In genomic region chr1:203626910-203627246, GRCh38 we compare ENCODE assay signal across 8 cellular contexts. TPM values are rescaled to one million over a fixed set of nuclear protein-coding genes. Genes with fewer than 3 reads are reported as not detected.
DNase-seq lines count a peak whose midpoint lies in the region; ATAC-seq, FAIRE-seq and TF ChIP-seq lines count a peak whose summit lies in the region.

No MANE protein-coding gene starts in this region.

- peak overlapping the region; percentile 97 for H3K4me2 ChIP-seq in astrocyte (ENCODE audit: low read length)

- H2AFZ ChIP-seq in astrocyte (ENCODE audit: low read depth, low read length): peak overlapping the region; percentile 29

- no peaks in the 10 kb centered on the region for H3K27me3 ChIP-seq in astrocyte (ENCODE audit: insufficient read depth, low read length)
- H3K27me3 ChIP-seq in layer of hippocampus (ENCODE audit: control insufficient read depth, insufficient read depth, low read length): no peaks in the 10 kb centered on the region
- no peaks in the 10 kb centered on the region for H3K27me3 ChIP-seq in thymus (ENCODE audit: control insufficient read depth, insufficient read depth)

- H3K9ac ChIP-seq in astrocyte (ENCODE audit: low read length): peak overlapping the region; percentile 95

- H3K4me3 ChIP-seq in astrocyte (ENCODE audit: insufficient read depth, low read depth, low read length): peak overlapping the region; percentile 95
- peak overlapping the region; percentile 78 for H3K4me3 ChIP-seq in thymus (ENCODE audit: low read length)

- H3K4me1 Mint-ChIP-seq in activated naive CD4-positive, alpha-beta T cell treated with anti-CD3 and anti-CD28 coated beads, Interleukin-2, amount 50 U/mL, for 24 hours: peaks cover 58% of the 10 kb centered on the region
- H3K4me1 Mint-ChIP-seq in astrocyte (ENCODE audit: low read depth, unreplicated experiment): peaks cover 28% of the 10 kb centered on the region

- H3K27ac ChIP-seq in astrocyte (ENCODE audit: low read depth, low read length) (peak overlapping the region; percentile 79), layer of hippocampus (ENCODE audit: low read depth, low read length) (peak overlapping the region; percentile 49), thymus (ENCODE audit: low read depth) (peak overlapping the region; percentile 93)

- no peaks in the 10 kb centered on the region for H3K27me3 Mint-ChIP-seq in activated naive CD4-positive, alpha-beta T cell treated with anti-CD3 and anti-CD28 coated beads, Interleukin-2, amount 50 U/mL, for 24 hours
- no peaks in the 10 kb centered on the region for H3K27me3 Mint-ChIP-seq in astrocyte (ENCODE audit: low read depth, unreplicated experiment)

- no peak for FAIRE-seq in astrocyte (lab: Jason Lieb, UNC)

- no peak for TF ChIP-seq CTCF in astrocyte (IDR thresholded peaks at IDR 0.05; ENCODE audit: insufficient read depth, low read depth, low read length)

- H3K9me3 ChIP-seq in astrocyte (ENCODE audit: insufficient read depth, low read depth, low read length) (no peaks in the 10 kb centered on the region), thymus (ENCODE audit: control insufficient read depth) (no peaks in the 10 kb centered on the region)

- H3K36me3 ChIP-seq in astrocyte (ENCODE audit: insufficient read depth, low read length) (no peaks in the 10 kb centered on the region), thymus (ENCODE audit: control insufficient read depth, insufficient read depth) (peaks cover 4% of the 10 kb centered on the region)

- peak overlapping the region; percentile 95 for H3K27ac Mint-ChIP-seq in activated naive CD4-positive, alpha-beta T cell treated with anti-CD3 and anti-CD28 coated beads, Interleukin-2, amount 50 U/mL, for 24 hours
- H3K27ac Mint-ChIP-seq in astrocyte (ENCODE audit: unreplicated experiment): peak overlapping the region; percentile 67

- H3K4me3 Mint-ChIP-seq in activated naive CD4-positive, alpha-beta T cell treated with anti-CD3 and anti-CD28 coated beads, Interleukin-2, amount 50 U/mL, for 24 hours: peak overlapping the region; percentile 95
- peak overlapping the region; percentile 99 for H3K4me3 Mint-ChIP-seq in astrocyte (ENCODE audit: unreplicated experiment)

- DNase-seq in activated naive CD4-positive, alpha-beta T cell treated with anti-CD3 and anti-CD28 coated beads, Interleukin-2, amount 50 U/mL, for 16 hours: no peak
- DNase-seq in astrocyte (ENCODE audit: low read depth) (no peak), KG1 (lab: John Stamatoyannopoulos, UW) (no peak)

- no peaks in the 10 kb centered on the region for H3K9me3 Mint-ChIP-seq in activated naive CD4-positive, alpha-beta T cell treated with anti-CD3 and anti-CD28 coated beads, Interleukin-2, amount 50 U/mL, for 24 hours
- H3K9me3 Mint-ChIP-seq in astrocyte (ENCODE audit: unreplicated experiment): no peaks in the 10 kb centered on the region

- under 1% methylated on average over 8 of the region's 8 CpGs for WGBS in thymus

- H3K36me3 Mint-ChIP-seq in activated naive CD4-positive, alpha-beta T cell treated with anti-CD3 and anti-CD28 coated beads, Interleukin-2, amount 50 U/mL, for 24 hours: no peaks in the 10 kb centered on the region
- peaks cover 3% of the 10 kb centered on the region for H3K36me3 Mint-ChIP-seq in astrocyte (ENCODE audit: low read depth, unreplicated experiment)

- no peak for ATAC-seq in esophagus mucosa
- ATAC-seq in GM19035 (IDR thresholded peaks at IDR 0.05; ENCODE audit: unreplicated experiment): no peak

- H3K79me2 ChIP-seq in astrocyte (ENCODE audit: insufficient read depth, low read length): peaks cover 53% of the 10 kb centered on the region

- H3K4me1 ChIP-seq in astrocyte (ENCODE audit: insufficient read depth, low read length) (peaks cover 35% of the 10 kb centered on the region), thymus (ENCODE audit: control insufficient read depth, insufficient read depth, low read length) (peaks cover 23% of the 10 kb centered on the region)

- H4K20me1 ChIP-seq in astrocyte (ENCODE audit: insufficient read depth, low read length): peaks cover 26% of the 10 kb centered on the region

RNA-seq across cellular contexts. Expression of gene ATP2B4, which starts 0.2 kb away (rescaled TPM):
- total RNA-seq in astrocyte (103 and 114 TPM in 2 replicates), esophagus mucosa (28.3 TPM)
- 35.5 TPM for polyA plus RNA-seq in thymus
